Comparison of ENCODE assay signal across 14 cellular contexts in the genomic region with DNA sequence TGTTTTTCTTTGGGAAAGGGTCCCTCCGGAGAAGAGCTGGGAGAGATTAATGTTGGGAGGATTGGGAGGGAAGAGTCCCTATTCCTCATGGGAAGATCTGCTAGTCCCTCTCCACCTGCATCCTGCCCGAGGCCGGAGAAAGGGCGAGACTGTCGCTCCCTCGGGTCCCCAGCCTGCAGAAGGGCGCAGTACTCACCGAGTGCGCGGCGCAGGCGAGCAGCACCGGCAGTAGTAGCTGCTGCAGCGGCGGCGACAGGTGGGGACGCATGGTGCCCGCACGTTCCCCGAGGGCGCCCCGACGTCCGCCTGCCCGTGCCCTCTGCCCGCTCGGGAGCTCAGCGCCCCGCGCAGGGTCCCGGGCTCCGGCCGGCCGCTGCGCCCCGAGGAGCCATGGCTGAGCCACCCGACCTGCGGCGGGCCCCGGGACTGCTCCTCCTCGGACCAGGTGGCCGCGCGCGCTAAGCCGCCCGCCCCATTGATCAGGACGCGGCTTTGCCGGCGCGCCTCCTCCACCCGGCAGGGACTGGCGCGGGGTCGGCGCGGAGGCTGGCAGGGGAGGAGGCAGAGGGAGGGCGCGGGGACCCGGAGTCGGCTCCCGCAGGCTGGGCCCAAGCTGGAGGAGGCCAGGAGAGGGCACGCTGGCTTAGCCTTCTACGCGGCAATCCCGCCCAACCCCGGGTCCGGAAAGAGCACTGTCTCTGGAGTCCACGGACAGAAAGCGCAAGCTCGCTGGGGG. TPM values are rescaled to one million over a fixed set of nuclear protein-coding genes. Genes with fewer than 3 reads are reported as not detected.
DNase-seq lines count a peak whose midpoint lies in the region; ATAC-seq, FAIRE-seq and TF ChIP-seq lines count a peak whose summit lies in the region.
"Had no signal": no experiment of that assay in that cellular context is flagged by ENCODE, and none has a peak within 500 bp of the region (broad histone marks: within the 10 kb centered on the region; RNA-seq: fewer than 3 reads in every experiment).

Gene SCTR (minus strand): TSS at position 525 of the 736 bp plus-strand sequence. CDS start 257 bp downstream, at position 268.

- H3K4me1 ChIP-seq in RWPE2 (ENCODE audit: insufficient read depth, poor library complexity, severe bottlenecking) (no peaks in the 10 kb centered on the region), iPS-15b (ENCODE audit: control insufficient read depth, insufficient read depth, low read length) (peaks cover 11% of the 10 kb centered on the region), pancreas (no peaks in the 10 kb centered on the region), PC-9 (replicated peaks; ENCODE audit: insufficient read depth) (no peaks in the 10 kb centered on the region)

- H3K36me3 ChIP-seq in RWPE2 (ENCODE audit: low read depth) (no peaks in the 10 kb centered on the region), iPS-15b (ENCODE audit: control insufficient read depth, insufficient read depth, low read length) (no peaks in the 10 kb centered on the region), pancreas (no peaks in the 10 kb centered on the region), PC-9 (ENCODE audit: low read depth) (no peaks in the 10 kb centered on the region)

- H3K4me3 ChIP-seq in RWPE2 (ENCODE audit: severe bottlenecking) = no peak within 1 kb of the TSS
- H3K4me3 ChIP-seq in iPS-15b (ENCODE audit: low read depth, low read length) = peak within 1 kb of the TSS; percentile 61
- peak within 1 kb of the TSS; percentile 31 to 57 (median 40) for H3K4me3 ChIP-seq in pancreas
- H3K4me3 ChIP-seq in PC-9 = no peak within 1 kb of the TSS

- no peak for TF ChIP-seq CTCF in RWPE2 (IDR thresholded peaks at IDR 0.05; ENCODE audit: poor library complexity, severe bottlenecking)
- TF ChIP-seq CTCF in pancreas (IDR thresholded peaks at IDR 0.05) = peak in 1 of 4 donors; percentile 8
- TF ChIP-seq CTCF in PC-9 (conservative IDR thresholded peaks at IDR 0.05) = no peak
- no peak for TF ChIP-seq CTCF in GM10266 (IDR thresholded peaks at IDR 0.05; ENCODE audit: control insufficient read depth, insufficient read depth, low read depth, missing control alignments)

- H2AFZ ChIP-seq in PC-9 = no peak within 1 kb of the TSS

- H3K9ac ChIP-seq in iPS-15b (ENCODE audit: low read depth, low read length) = peak within 1 kb of the TSS; percentile 12

- FAIRE-seq in pancreas (lab: Jason Lieb, UNC) = no peak
- FAIRE-seq: H54 had no signal

- no peaks in the 10 kb centered on the region for H3F3A ChIP-seq in PC-9 (ENCODE audit: insufficient read depth, low read depth)

- no peak within 1 kb of the TSS for H3K4me2 ChIP-seq in PC-9

- DNase-seq in DMS 273 (lab: John Stamatoyannopoulos, UW; ENCODE audit: unreplicated experiment) (peak; percentile 64), DMS 273 treated with DMSO at 0.1 percent for 48 hours (lab: John Stamatoyannopoulos, UW) (no peak), RWPE2 (ENCODE audit: low spot score) (no peak), pancreas (peak; percentile 29 to 79 (median 48)), PC-9 (no peak), GM10266 (ENCODE audit: extremely low spot score) (no peak), RPMI8226 (no peak)
- DNase-seq: activated CD4-positive, alpha-beta T cell treated with anti-CD3 and anti-CD28 coated beads for 1 hour; cortex of kidney had no signal

- H3K27me3 ChIP-seq in RWPE2 (ENCODE audit: insufficient read depth, poor library complexity, severe bottlenecking) (peaks cover 50% of the 10 kb centered on the region), iPS-15b (ENCODE audit: control insufficient read depth, insufficient read depth, low read length) (peaks cover 55% of the 10 kb centered on the region), pancreas (peaks cover 0 to 4% (median 0%) of the 10 kb centered on the region in 4 donors), PC-9 (ENCODE audit: insufficient read depth, low read depth) (peaks cover 61% of the 10 kb centered on the region)

- H3K9me3 ChIP-seq in RWPE2 (ENCODE audit: severe bottlenecking) = no peaks in the 10 kb centered on the region
- no peaks in the 10 kb centered on the region for H3K9me3 ChIP-seq in iPS-15b (ENCODE audit: control insufficient read depth, insufficient read depth, low read length)
- H3K9me3 ChIP-seq in pancreas = no peaks in the 10 kb centered on the region
- H3K9me3 ChIP-seq in PC-9 (ENCODE audit: insufficient read depth, low read depth) = no peaks in the 10 kb centered on the region

- H3K9me2 ChIP-seq in PC-9 (ENCODE audit: insufficient read depth) = no peaks in the 10 kb centered on the region

- ATAC-seq in RWPE2 (ENCODE audit: low read depth) = peak; percentile 19; the same call in 1 of the 3 replicates
- peak; percentile 36 to 77 (median 76) for ATAC-seq in pancreas

- CTCF ChIA-PET in PC-9 (lab: Charles Lee) = no interaction called here

- H4K20me1 ChIP-seq in PC-9 (ENCODE audit: insufficient read depth) = no peaks in the 10 kb centered on the region

- intact Hi-C loops in pancreas (cut with DNase I) (loop anchor here in 1 of 3 donors (5.0 kb wide), 1 partner anchor 133 kb away; no protein-coding TSS in a partner anchor), PC-9 (cut with micrococcal nuclease; ENCODE audit: unreplicated experiment) (no loop called here)

- POLR2A ChIA-PET in PC-9 (lab: Charles Lee; ENCODE audit: unreplicated experiment) = no interaction called here

- H3K27ac ChIP-seq in RWPE2 (ENCODE audit: poor library complexity, severe bottlenecking) = no peak within 1 kb of the TSS
- peak within 1 kb of the TSS; percentile 67 to 88 (median 79) for H3K27ac ChIP-seq in pancreas
- H3K27ac ChIP-seq in PC-9 = no peak within 1 kb of the TSS
- H3K27ac ChIP-seq: 22Rv1 had no signal

- no TSS peak for BruUV-seq in PC-9 (replicated peaks; lab: Mats Ljungman, UMichigan)

- 6% methylated on average over 59 to 72 of the region's 72 CpGs for WGBS in pancreas, 2 donors

- no peaks in the 10 kb centered on the region for H3K79me2 ChIP-seq in PC-9 (ENCODE audit: low read depth)

RNA-seq across cellular contexts. Expression of gene SCTR, which starts in this region (rescaled TPM):
- total RNA-seq in pancreas = 10 to 100 TPM; 31.9 to 93.8 (median 69.0) TPM
- polyA plus RNA-seq in pancreas = 1,000 to 10,000 TPM; 1,078 to 1,263 TPM
- not detected in 2 replicates for total RNA-seq in PC-9 (2021)
- total RNA-seq: pulmonary artery endothelial cell, RPMI7951 had no signal

Comparison
In these comparisons a context has a peak if more than half of its experiments do, and no peak if none do; other contexts are left out.
1. RNA of gene SCTR (total RNA-seq): 31.9 to 93.8 TPM in pancreas; not detected in PC-9; every median in the first group is over 10 times any median in the second.
2. DNase-seq: peak in DMS 273 (single experiment) and pancreas (6 of 6); none in DMS 273 treated with DMSO at 0.1 percent for 48 hours (single experiment), RWPE2 (single experiment), PC-9 (0 of 2), GM10266 (single experiment) and RPMI8226 (single experiment).
3. H3K27ac ChIP-seq: peak in pancreas (4 of 4); none in RWPE2 (single experiment) and PC-9 (single experiment).
4. H3K4me3 ChIP-seq: peak in iPS-15b (single experiment) and pancreas (4 of 4); none in RWPE2 (single experiment) and PC-9 (single experiment).